Comparison of ENCODE assay signal across 23 cellular contexts in the genomic region with DNA sequence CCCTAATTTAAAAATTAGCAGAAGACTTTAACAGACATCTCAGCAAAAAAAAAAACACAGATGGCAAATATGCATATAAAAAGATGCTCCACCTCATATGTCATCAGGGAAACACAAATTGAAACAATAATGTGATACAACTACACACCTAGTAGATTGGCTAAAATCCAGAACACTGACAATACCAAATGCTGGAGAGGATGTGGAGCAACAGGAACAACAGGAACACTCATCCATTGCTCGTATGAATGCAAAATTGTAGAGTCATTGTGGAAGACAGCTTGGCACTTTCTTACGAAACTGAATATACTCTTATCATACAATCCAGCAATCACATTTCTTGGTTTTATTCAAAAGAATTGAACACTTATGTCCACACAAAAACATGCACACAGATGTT. TPM values are rescaled to one million over a fixed set of nuclear protein-coding genes. Genes with fewer than 3 reads are reported as not detected.
DNase-seq lines count a peak whose midpoint lies in the region; ATAC-seq and TF ChIP-seq lines count a peak whose summit lies in the region.
"Had no signal": no experiment of that assay in that cellular context is flagged by ENCODE, and none has a peak within 500 bp of the region (broad histone marks: within the 10 kb centered on the region; RNA-seq: fewer than 3 reads in every experiment).

No MANE protein-coding gene starts in this region.

- H3K79me2 ChIP-seq in Karpas-422 (ENCODE audit: low read length) (no peaks in the 10 kb centered on the region), mammary epithelial cell (ENCODE audit: insufficient read depth, low read length) (no peaks in the 10 kb centered on the region)

- H3K4me3 ChIP-seq in Karpas-422 (ENCODE audit: low read length) (no peak overlapping the region), mammary epithelial cell (replicated peaks in 1 of 3; ENCODE audit: insufficient read depth in 1 of 3, low read depth in 2 of 3, low read length in 3 of 3) (no peak overlapping the region), gastrocnemius medialis (no peak overlapping the region)
- H3K4me3 ChIP-seq: GM23248, HAP-1 had no signal

- H2AFZ ChIP-seq in Karpas-422 (ENCODE audit: low read length) (no peak overlapping the region), mammary epithelial cell (ENCODE audit: low read depth, low read length) (no peak overlapping the region)
- H2AFZ ChIP-seq: GM23248 had no signal

- no TSS peak for BruUV-seq in mammary epithelial cell (replicated peaks; lab: Mats Ljungman, UMichigan)

- H3K27ac ChIP-seq in Karpas-422 (ENCODE audit: low read length) (no peak overlapping the region), mammary epithelial cell (ENCODE audit: insufficient read depth, low read depth, low read length) (no peak overlapping the region), epithelial cell of prostate (peak overlapping the region; percentile 19), gastrocnemius medialis (no peak overlapping the region)
- H3K27ac ChIP-seq: 22Rv1, C4-2B, GM23248, HL-60 had no signal

- no peak overlapping the region for H3K9ac ChIP-seq in Karpas-422 (ENCODE audit: low read length)
- no peak overlapping the region for H3K9ac ChIP-seq in mammary epithelial cell (ENCODE audit: insufficient read depth, low read length)
- H3K9ac ChIP-seq: GM23248 had no signal

- CTCF ChIA-PET in mammary epithelial cell (lab: Charles Lee; ENCODE audit: low non-redundant PET): no interaction called here

- peak; percentile 35 for DNase-seq in NCI-H2029 (lab: John Stamatoyannopoulos, UW)
- DNase-seq in NCI-H2029 treated with DMSO at 0.1 percent for 48 hours (lab: John Stamatoyannopoulos, UW): no peak
- peak; percentile 1 for DNase-seq in Karpas-422
- peak; percentile 54 for DNase-seq in mammary epithelial cell
- peak; percentile 33 for DNase-seq in epithelial cell of prostate (ENCODE audit: low read depth, low spot score)
- no peak for DNase-seq in gastrocnemius medialis
- DNase-seq in DMS53 (lab: John Stamatoyannopoulos, UW): no peak
- DNase-seq in NOMO-1 treated with DMSO at 0.1 percent for 48 hours (lab: John Stamatoyannopoulos, UW; ENCODE audit: unreplicated experiment): no peak
- DNase-seq: ACHN; BE2C; Caco-2; CD4-positive, alpha-beta T cell; DMS79; GDM1; GM23248; IMR-90 had no signal

- WGBS in mammary epithelial cell (ENCODE audit: low coverage, missing lambda C conversion rate): 35% methylated on average over 2 of the region's 2 CpGs

- H3K9me3 ChIP-seq in Karpas-422 (ENCODE audit: low read length): no peaks in the 10 kb centered on the region
- H3K9me3 ChIP-seq in mammary epithelial cell (replicated peaks; ENCODE audit: insufficient read depth, low read length): no peaks in the 10 kb centered on the region
- H3K9me3 ChIP-seq in gastrocnemius medialis: no peaks in the 10 kb centered on the region
- H3K9me3 ChIP-seq: BE2C, Caco-2, HAP-1 had no signal

- no peaks in the 10 kb centered on the region for H3K9me2 ChIP-seq in Karpas-422 (replicated peaks; ENCODE audit: insufficient read depth, low read length)

- dilution Hi-C loops in mammary epithelial cell (cut with HindIII; ENCODE audit: low sequenced_read_pairs): no loop called here

- H4K20me1 ChIP-seq in Karpas-422 (ENCODE audit: insufficient read depth, low read depth, low read length): no peaks in the 10 kb centered on the region
- H4K20me1 ChIP-seq in mammary epithelial cell (ENCODE audit: insufficient read depth, low read length): no peaks in the 10 kb centered on the region

- H3K36me3 ChIP-seq in Karpas-422 (ENCODE audit: insufficient read depth, low read length): no peaks in the 10 kb centered on the region
- no peaks in the 10 kb centered on the region for H3K36me3 ChIP-seq in mammary epithelial cell (ENCODE audit: insufficient read depth, low read length)
- no peaks in the 10 kb centered on the region for H3K36me3 ChIP-seq in gastrocnemius medialis
- H3K36me3 ChIP-seq: BE2C, HAP-1 had no signal

- TF ChIP-seq CTCF in mammary epithelial cell (conservative IDR thresholded peaks at IDR 0.05 in 1 of 2, IDR thresholded peaks at IDR 0.05 in 1 of 2; ENCODE audit: extremely low read depth in 1 of 2, insufficient read depth in 1 of 2, low read depth in 1 of 2, low read length in 2 of 2) (no peak), gastrocnemius medialis (IDR thresholded peaks at IDR 0.05 in 4 of 5, conservative IDR thresholded peaks at IDR 0.05 in 1 of 5) (no peak)

- in situ Hi-C loops in mammary epithelial cell (cut with MboI; ENCODE audit: low sequenced_read_pairs in 2 of 2): no loop called here
- in situ Hi-C loops in gastrocnemius medialis (cut with MboI; ENCODE audit: low sequenced_read_pairs in 4 of 4): no loop called here

- no peak for TF ChIP-seq POLR2A in gastrocnemius medialis (IDR thresholded peaks at IDR 0.05)

- intact Hi-C loops in mammary epithelial cell (cut with micrococcal nuclease) (no loop called here), gastrocnemius medialis (cut with DNase I; ENCODE audit: low total_unique reads) (no loop called here)

- H3K4me2 ChIP-seq in Karpas-422 (ENCODE audit: low read depth, low read length, poor library complexity, severe bottlenecking) (no peak overlapping the region), mammary epithelial cell (ENCODE audit: insufficient read depth, low read depth, low read length) (no peak overlapping the region)

- no peaks in the 10 kb centered on the region for H3K4me1 ChIP-seq in Karpas-422 (ENCODE audit: low read length)
- no peaks in the 10 kb centered on the region for H3K4me1 ChIP-seq in mammary epithelial cell (ENCODE audit: insufficient read depth, low read length)
- no peaks in the 10 kb centered on the region for H3K4me1 ChIP-seq in gastrocnemius medialis
- H3K4me1 ChIP-seq: BE2C, Caco-2, HAP-1 had no signal

- H3K27me3 ChIP-seq in Karpas-422 (ENCODE audit: low read length) (no peaks in the 10 kb centered on the region), mammary epithelial cell (ENCODE audit: insufficient read depth, low read length) (no peaks in the 10 kb centered on the region), gastrocnemius medialis (peaks cover 0 to 1% (median 0%) of the 10 kb centered on the region in 3 donors)

- no peak for ATAC-seq in gastrocnemius medialis

RNA-seq across cellular contexts. Expression of a gene that starts 22.1 kb away (rescaled TPM):
- total RNA-seq in Karpas-422 (2014; rRNA removed; shearing (Covaris generic); ENCODE audit: low replicate concordance): 0.14 and 0.37 TPM in 2 replicates
- under 1 TPM; 0.33 to 0.92 TPM for total RNA-seq in mammary epithelial cell
- polyA plus RNA-seq in mammary epithelial cell: 0.42 TPM
- polyA minus RNA-seq in mammary epithelial cell: not detected
- not detected for total RNA-seq in gastrocnemius medialis
- total RNA-seq: CD4-positive, alpha-beta T cell; GM23248; IMR-90 had no signal
- polyA plus RNA-seq: GM23248, IMR-90 had no signal

RNA-seq across cellular contexts. Expression of a gene that starts 28.4 kb away (rescaled TPM):
- total RNA-seq in Karpas-422 (2014; rRNA removed; shearing (Covaris generic); ENCODE audit: low replicate concordance): 2.2 and 5.0 TPM in 2 replicates
- total RNA-seq in mammary epithelial cell (1 to 10 TPM; 2.7 to 8.8 TPM), gastrocnemius medialis (not detected)
- polyA plus RNA-seq in mammary epithelial cell: 3.0 TPM
- polyA minus RNA-seq in mammary epithelial cell: 0.31 TPM
- total RNA-seq: CD4-positive, alpha-beta T cell; GM23248; IMR-90 had no signal

RNA-seq across cellular contexts. Expression of a gene that starts 32.0 kb away (rescaled TPM):
- not detected in 2 replicates for total RNA-seq in Karpas-422 (2014; rRNA removed; shearing (Covaris generic); ENCODE audit: low replicate concordance)
- not detected for total RNA-seq in mammary epithelial cell
- polyA plus RNA-seq in mammary epithelial cell: 0.05 TPM
- not detected for polyA minus RNA-seq in mammary epithelial cell
- total RNA-seq in gastrocnemius medialis: not detected
- total RNA-seq: Caco-2; CD4-positive, alpha-beta T cell; Daoy; GM23248; H4; HT1080; IMR-90 had no signal
- polyA plus RNA-seq: IMR-90 had no signal

RNA-seq across cellular contexts. Expression of a gene that starts 45.0 kb away (rescaled TPM):
- not detected in 2 replicates for total RNA-seq in Karpas-422 (2014; rRNA removed; shearing (Covaris generic); ENCODE audit: low replicate concordance)
- 10 to 100 TPM; 38.0 to 38.8 TPM for total RNA-seq in mammary epithelial cell
- polyA plus RNA-seq in mammary epithelial cell: 30.8 TPM
- polyA minus RNA-seq in mammary epithelial cell: 26.2 TPM
- total RNA-seq in gastrocnemius medialis: 1 to 10 TPM; 2.0 to 4.0 (median 2.6) TPM
- total RNA-seq: CD4-positive, alpha-beta T cell had no signal

Comparison
In these comparisons a context has a peak if more than half of its experiments do, and no peak if none do; other contexts are left out.
1. DNase-seq: peak in NCI-H2029 (single experiment), Karpas-422 (single experiment), mammary epithelial cell (single experiment) and epithelial cell of prostate (single experiment); none in NCI-H2029 treated with DMSO at 0.1 percent for 48 hours (single experiment), gastrocnemius medialis (0 of 2), DMS53 (single experiment) and NOMO-1 treated with DMSO at 0.1 percent for 48 hours (single experiment).